In the genomic region with DNA sequence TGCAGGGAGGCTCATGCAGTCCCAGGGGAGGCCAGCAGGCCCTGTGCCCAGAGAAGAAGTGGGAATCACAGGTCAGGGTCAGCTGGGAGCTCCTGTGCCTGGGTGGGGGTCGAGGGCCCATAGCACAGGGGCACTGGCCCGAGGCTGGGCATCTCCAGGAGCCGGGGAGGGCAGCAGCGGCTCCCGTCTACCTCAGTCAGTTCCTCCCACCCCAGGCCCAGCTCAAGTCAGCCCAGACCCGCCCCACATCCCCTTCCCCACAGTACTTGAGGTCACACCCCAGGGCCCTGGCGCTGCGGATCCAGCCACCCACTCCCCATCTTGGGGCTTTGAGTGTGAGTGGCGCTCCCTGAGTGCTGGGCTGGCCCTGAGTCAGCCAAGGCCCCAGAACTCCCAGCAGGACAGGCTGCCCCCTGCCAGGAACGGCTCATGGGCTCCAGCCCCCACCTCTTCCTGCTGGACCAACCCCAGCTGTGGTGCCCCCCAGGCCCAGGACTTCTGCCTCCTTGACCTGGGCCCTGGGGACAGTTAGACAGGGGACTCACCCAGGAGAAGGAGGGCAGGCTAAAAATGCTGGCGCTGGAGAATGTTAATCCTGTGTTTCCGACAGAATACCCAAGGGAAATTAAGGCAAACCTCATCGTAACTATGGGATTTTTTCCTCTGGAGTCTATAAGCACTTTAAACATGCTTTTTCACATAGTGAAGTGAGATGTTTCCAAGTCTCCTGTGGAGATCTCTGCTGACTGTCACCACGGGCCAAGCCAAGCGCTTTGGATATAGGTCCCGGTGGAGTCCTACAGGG, we compare ENCODE assay signal across 27 cellular contexts.
"Had no signal": no experiment of that assay in that cellular context is flagged by ENCODE, and none has a peak within 500 bp of the region (broad histone marks: within the 10 kb centered on the region; RNA-seq: fewer than 3 reads in every experiment).

No MANE protein-coding gene starts in this region.

- H3K36me3 ChIP-seq: ascending aorta, breast epithelium had no signal

- H3K27ac ChIP-seq: ascending aorta, breast epithelium had no signal

- DNase-seq: activated CD4-positive, alpha-beta T cell treated with anti-CD3 and anti-CD28 coated beads, Interleukin-2, amount 10 ng/mL, durations not matched to agents 24 days and 14 days; activated CD4-positive, alpha-beta T cell treated with anti-CD3 and anti-CD28 coated beads, Interleukin-2, amount 50 U/mL, for 4 hours; activated CD8-positive, alpha-beta T cell treated with anti-CD3 and anti-CD28 coated beads for 36 hours; activated effector memory CD4-positive, alpha-beta T cell treated with anti-CD3 and anti-CD28 coated beads, Interleukin-2, amount 50 U/mL, for 16 hours; activated naive CD4-positive, alpha-beta T cell; activated naive CD4-positive, alpha-beta T cell treated with anti-CD3 and anti-CD28 coated beads, Interleukin-2, amount 50 U/mL, for 16 hours; activated naive CD8-positive, alpha-beta T cell treated with anti-CD3 and anti-CD28 coated beads, Interleukin-2, amount 10 ng/mL, durations not matched to agents 7 days and 5 days; activated T-cell treated with anti-CD3 and anti-CD28 coated beads, Interleukin-2, amount 50 U/mL, for 1 hour; activated T-cell treated with anti-CD3 and anti-CD28 coated beads, Interleukin-2, amount 50 U/mL, for 72 hours; amygdala; NCI-H1092 treated with DMSO at 0.1 percent for 48 hours; NCI-H1417; NCI-H146; NCI-H187; NCI-H2029 treated with DMSO at 0.1 percent for 48 hours; NCI-H2107; NCI-H2171; NCI-H510A; NCI-H526; NCI-H748 treated with DMSO at 0.1 percent for 48 hours; NK-92 treated with Interleukin-12 subunit alpha and Interleukin-12 subunit beta, amount 100 ng/mL, for 24 hours; PC-3; Right ventricle myocardium superior; SK-N-SH had no signal

- H3K4me1 ChIP-seq: ascending aorta had no signal

- H3K4me2 ChIP-seq: SK-N-SH had no signal

- H3K9ac ChIP-seq: SK-N-SH had no signal

- H3K27me3 ChIP-seq: ascending aorta, breast epithelium had no signal

- H3K4me3 ChIP-seq: ascending aorta, breast epithelium had no signal

- H3K9me3 ChIP-seq: ascending aorta, breast epithelium, SK-N-SH had no signal

- ATAC-seq: activated CD8-positive, alpha-beta T cell treated with anti-CD3 and anti-CD28 coated beads for 36 hours; activated T-helper 17 cell treated with anti-CD3 and anti-CD28 coated beads, Interleukin-2, amount 50 U/mL, for 72 hours; PC-3 had no signal
